ENCODE assay signal across 8 cellular contexts in the genomic region with DNA sequence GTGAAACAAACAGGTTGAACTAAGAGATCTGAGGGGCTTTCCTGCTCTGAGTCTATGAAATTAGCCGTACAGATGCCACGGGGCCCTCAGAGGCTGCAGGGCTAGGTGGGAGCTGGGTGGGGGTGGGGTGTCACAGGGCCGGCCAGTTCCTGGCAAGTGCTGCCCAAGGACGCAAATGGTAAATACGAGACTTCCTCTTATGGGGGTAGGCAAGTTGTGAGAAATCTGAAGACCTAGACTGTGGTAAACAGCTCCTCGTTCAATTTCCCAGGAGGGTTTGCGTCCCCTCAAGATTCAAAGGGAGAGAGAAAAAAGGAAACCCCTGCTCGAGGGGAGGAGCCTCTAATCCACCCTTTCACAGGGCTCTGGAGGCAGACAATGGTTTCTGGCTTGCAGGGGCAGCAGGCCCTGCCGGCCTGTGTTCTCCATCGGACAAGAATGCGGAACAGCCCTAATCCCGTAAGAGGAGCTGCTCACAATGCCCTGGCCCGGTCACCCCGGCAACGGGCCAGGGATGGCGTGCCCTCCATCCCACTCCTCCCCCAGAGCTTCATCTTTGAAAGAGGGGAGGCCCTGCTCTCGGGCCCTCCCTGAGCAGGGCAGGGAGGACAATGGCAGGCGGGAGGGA. TPM values are rescaled to one million over a fixed set of nuclear protein-coding genes. Genes with fewer than 3 reads are reported as not detected.
DNase-seq lines count a peak whose midpoint lies in the region; ATAC-seq and TF ChIP-seq lines count a peak whose summit lies in the region.

No MANE protein-coding gene starts in this region.

- no peak for TF ChIP-seq CTCF in HEK293 (tag by site-specific recombination; IDR thresholded peaks at IDR 0.05)

- peak; percentile 87 for ATAC-seq in stimulated activated effector memory CD8-positive, alpha-beta T cell treated with anti-CD3 and anti-CD28 coated beads, Interleukin-12 subunit alpha, Interleukin-12 subunit beta, amount 100 ng/mL, for 72 hours
- ATAC-seq in HG03159 (IDR thresholded peaks at IDR 0.05; ENCODE audit: unreplicated experiment), result no peak

- no peak overlapping the region for H3K27ac ChIP-seq in HEK293 (ENCODE audit: extremely low read depth, low read depth, low read length)

- H3K36me3 Mint-ChIP-seq in stimulated activated effector memory CD8-positive, alpha-beta T cell treated with anti-CD3 and anti-CD28 coated beads, Interleukin-12 subunit alpha, Interleukin-12 subunit beta, amount 100 ng/mL, for 72 hours, result peaks cover 28% of the 10 kb centered on the region

- peaks cover 5% of the 10 kb centered on the region; the same call in 1 of the 2 replicates for H3K4me1 ChIP-seq in HEK293 (ENCODE audit: control insufficient read depth, insufficient read depth, low read length)

- H3K36me3 ChIP-seq in HEK293 (ENCODE audit: control insufficient read depth in 2 of 2, insufficient read depth in 1 of 2, low read length in 2 of 2), result peaks cover 0 to 23% of the 10 kb centered on the region in 2 experiments; a peak in 1 of 3 replicates

- peaks cover 73% of the 10 kb centered on the region for H3K4me1 Mint-ChIP-seq in stimulated activated effector memory CD8-positive, alpha-beta T cell treated with anti-CD3 and anti-CD28 coated beads, Interleukin-12 subunit alpha, Interleukin-12 subunit beta, amount 100 ng/mL, for 72 hours

- no peaks in the 10 kb centered on the region for H3K9me3 ChIP-seq in HEK293 (ENCODE audit: control insufficient read depth, insufficient read depth, low read depth, low read length)

- peak overlapping the region; percentile 93 for H3K27ac Mint-ChIP-seq in stimulated activated effector memory CD8-positive, alpha-beta T cell treated with anti-CD3 and anti-CD28 coated beads, Interleukin-12 subunit alpha, Interleukin-12 subunit beta, amount 100 ng/mL, for 72 hours

- H3K4me3 ChIP-seq in HEK293 (ENCODE audit: low read depth, low read length), result no peak overlapping the region

- POLR2A ChIA-PET in HEK293 (lab: Yijun Ruan, JAX), result interaction anchor here (0.8 to 1.5 kb wide), 4 partner anchors 16 to 606 kb away, joined by 3 to 5 read pairs (median 3); no protein-coding TSS in a partner anchor

- no peaks in the 10 kb centered on the region for H3K9me3 Mint-ChIP-seq in stimulated activated effector memory CD8-positive, alpha-beta T cell treated with anti-CD3 and anti-CD28 coated beads, Interleukin-12 subunit alpha, Interleukin-12 subunit beta, amount 100 ng/mL, for 72 hours

- CTCF ChIA-PET in HEK293 (lab: Yijun Ruan, JAX), result interaction anchor here (0.6 to 2.9 kb wide), 5 partner anchors 11 to 43 kb away, joined by 3 to 11 read pairs (median 4); no protein-coding TSS in a partner anchor

- DNase-seq in CD1c-positive myeloid dendritic cell (ENCODE audit: extremely low spot score) (peak; percentile 85), SK-N-DZ (ENCODE audit: low spot score) (peak; percentile 87), dedifferentiated amniotic fluid mesenchymal stem cell (ENCODE audit: extremely low spot score) (peak; percentile 52), left kidney (ENCODE audit: low read depth, low spot score) (peak; percentile 93), mesenteric fat pad (ENCODE audit: low spot score) (no peak)
- peak in 1 of 2 donors; percentile 78 for DNase-seq in stimulated activated effector memory CD8-positive, alpha-beta T cell treated with anti-CD3 and anti-CD28 coated beads, Interleukin-12 subunit alpha, Interleukin-12 subunit beta, amount 100 ng/mL, for 72 hours (ENCODE audit: low spot score in 2 of 2)

- H3K4me3 Mint-ChIP-seq in stimulated activated effector memory CD8-positive, alpha-beta T cell treated with anti-CD3 and anti-CD28 coated beads, Interleukin-12 subunit alpha, Interleukin-12 subunit beta, amount 100 ng/mL, for 72 hours, result peak overlapping the region; percentile 74

TF ChIP-seq in HEK293, 187 proteins besides CTCF, POLR2A, EP300 and RAD21:
- TF ChIP-seq ZNF37A (tag by site-specific recombination; IDR thresholded peaks at IDR 0.05), result no peak
- peak; percentile 57; the same call in 1 of the 2 replicates for TF ChIP-seq ZNF341 (tag by site-specific recombination; IDR thresholded peaks at IDR 0.05; ENCODE audit: low read depth)

RNA-seq across cellular contexts. Expression of gene NUAK2, which starts 7.8 kb away (rescaled TPM):
- polyA plus RNA-seq in SK-N-DZ (2014; cell fraction: cytosol; rRNA removed), result 1.3 and 1.6 TPM in 2 replicates
- polyA plus RNA-seq in SK-N-DZ (2014; cell fraction: nucleus; rRNA removed), result 0.13 and 0.60 TPM in 2 replicates
- 1.6 TPM for total RNA-seq in mesenteric fat pad

RNA-seq across cellular contexts. Expression of gene KLHDC8A, which starts 42.9 kb away (rescaled TPM):
- 1.4 and 1.8 TPM in 2 replicates for polyA plus RNA-seq in SK-N-DZ (2014; cell fraction: cytosol; rRNA removed)
- polyA plus RNA-seq in SK-N-DZ (2014; cell fraction: nucleus; rRNA removed), result 0.33 and 0.57 TPM in 2 replicates
- total RNA-seq in mesenteric fat pad, result not detected
